In genomic region chr2:238281826-238282480, GRCh38 we compare ENCODE assay signal across 21 cellular contexts. TPM values are rescaled to one million over a fixed set of nuclear protein-coding genes. Genes with fewer than 3 reads are reported as not detected.
DNase-seq lines count a peak whose midpoint lies in the region; FAIRE-seq and TF ChIP-seq lines count a peak whose summit lies in the region.
"Had no signal": no experiment of that assay in that cellular context is flagged by ENCODE, and none has a peak within 500 bp of the region (broad histone marks: within the 10 kb centered on the region; RNA-seq: fewer than 3 reads in every experiment).

No MANE protein-coding gene starts in this region.

- H3K79me1 ChIP-seq in neuronal stem cell (ENCODE audit: low read depth, low read length), result peaks cover 1% of the 10 kb centered on the region

- H4K91ac ChIP-seq in neuronal stem cell (ENCODE audit: low read depth, low read length, poor library complexity), result no peak overlapping the region

- WGBS in endodermal cell (ENCODE audit: insufficient coverage in 1 of 2, insufficient read length in 1 of 2), 2 experiments, result 93 to 95% methylated on average over 9 to 13 of the region's 13 CpGs
- no CpG with 5 or more reads among the region's 13 CpGs for WGBS in neuronal stem cell (ENCODE audit: extremely low coverage in 2 of 2, insufficient read length in 2 of 2, insufficient replicate concordance in 1 of 2), 2 donors

- peak overlapping the region in 2 of 11 experiments; percentile 53 to 58; a peak in 4 of 22 replicates for H3K27ac ChIP-seq in BLaER1 treated with 17β-estradiol and CSF1 and Interleukin-3, amounts not matched to agents 10 nM and 100 nM
- H3K27ac ChIP-seq in endodermal cell (ENCODE audit: low read depth, low read length) (no peak overlapping the region), neuronal stem cell (replicated peaks; ENCODE audit: low read length) (no peak overlapping the region)
- H3K27ac ChIP-seq: KMS-11 had no signal

- no peak overlapping the region for H2AFZ ChIP-seq in neuronal stem cell (ENCODE audit: low read length)

- peak overlapping the region in 2 of 11 experiments; percentile 7 to 36; a peak in 1 of 22 replicates for H3K9ac ChIP-seq in BLaER1 treated with 17β-estradiol and CSF1 and Interleukin-3, amounts not matched to agents 10 nM and 100 nM
- H3K9ac ChIP-seq in endodermal cell (ENCODE audit: extremely low read depth, low read length, poor library complexity, severe bottlenecking) (no peak overlapping the region), neuronal stem cell (ENCODE audit: low read depth, low read length, poor library complexity) (peak overlapping the region; percentile 47)
- H3K9ac ChIP-seq: KMS-11 had no signal

- H3K4ac ChIP-seq in neuronal stem cell (ENCODE audit: low read length), result no peak overlapping the region

- peak overlapping the region; percentile 24 for H2BK120ac ChIP-seq in neuronal stem cell (ENCODE audit: low read depth, low read length)

- H2AK5ac ChIP-seq in neuronal stem cell (ENCODE audit: low read depth, low read length), result no peak overlapping the region

- no peak overlapping the region for H3K4me3 ChIP-seq in BLaER1 treated with 17β-estradiol and CSF1 and Interleukin-3, amounts not matched to agents 10 nM and 100 nM
- H3K4me3 ChIP-seq in endodermal cell (ENCODE audit: low read length) (no peak overlapping the region), neuronal stem cell (ENCODE audit: low read length in 2 of 2) (no peak overlapping the region)
- H3K4me3 ChIP-seq: MG63 had no signal

- no peaks in the 10 kb centered on the region for H3K9me3 Mint-ChIP-seq in endodermal cell
- peaks cover 5% of the 10 kb centered on the region for H3K9me3 Mint-ChIP-seq in glutamatergic neuron (ENCODE audit: unreplicated experiment)
- H3K9me3 Mint-ChIP-seq: CD8-positive, alpha-beta T cell had no signal

- H4K20me1 ChIP-seq in BLaER1 treated with 17β-estradiol and CSF1 and Interleukin-3, amounts not matched to agents 10 nM and 100 nM, result peaks cover 30 to 100% (median 85%) of the 10 kb centered on the region in 11 experiments; a peak in 20 of 22 replicates

- H3K36me3 ChIP-seq in BLaER1 treated with 17β-estradiol and CSF1 and Interleukin-3, amounts not matched to agents 10 nM and 100 nM, result peaks cover 8 to 33% (median 21%) of the 10 kb centered on the region in 11 experiments
- H3K36me3 ChIP-seq in endodermal cell (ENCODE audit: control insufficient read depth, insufficient read depth, low read length), result peaks cover 13% of the 10 kb centered on the region
- H3K36me3 ChIP-seq in neuronal stem cell (replicated peaks in 1 of 2; ENCODE audit: control insufficient read depth in 2 of 2, insufficient read depth in 2 of 2, low read length in 2 of 2), result peaks cover 0 to 5% of the 10 kb centered on the region in 2 donors
- H3K36me3 ChIP-seq: MG63 had no signal

- H3K4me2 ChIP-seq in BLaER1 treated with 17β-estradiol and CSF1 and Interleukin-3, amounts not matched to agents 10 nM and 100 nM, result peak overlapping the region in 10 of 11 experiments; percentile 1 to 95 (median 82); a peak in 19 of 22 replicates
- H3K4me2 ChIP-seq in neuronal stem cell (ENCODE audit: insufficient read depth, low read length, poor library complexity, severe bottlenecking), result no peak overlapping the region
- H3K4me2 ChIP-seq: KMS-11 had no signal

- H3K18ac ChIP-seq in neuronal stem cell (ENCODE audit: low read length), result peak overlapping the region; percentile 78

- peak overlapping the region; percentile 38 for H3K27ac Mint-ChIP-seq in endodermal cell
- no peak overlapping the region for H3K27ac Mint-ChIP-seq in glutamatergic neuron (ENCODE audit: unreplicated experiment)
- H3K27ac Mint-ChIP-seq: CD8-positive, alpha-beta T cell had no signal

- no peak overlapping the region for H4K8ac ChIP-seq in neuronal stem cell (ENCODE audit: low read depth, low read length)

- peaks cover 41 to 90% (median 79%) of the 10 kb centered on the region in 10 experiments for H3K4me1 ChIP-seq in BLaER1 treated with 17β-estradiol and CSF1 and Interleukin-3, amounts not matched to agents 10 nM and 100 nM
- peaks cover 17% of the 10 kb centered on the region for H3K4me1 ChIP-seq in endodermal cell (ENCODE audit: control insufficient read depth, insufficient read depth, low read length)
- H3K4me1 ChIP-seq in neuronal stem cell (ENCODE audit: control insufficient read depth in 2 of 2, insufficient read depth in 1 of 2, low read depth in 1 of 2, low read length in 2 of 2), result peaks cover 20 to 22% of the 10 kb centered on the region in 2 donors

- H3K36me3 Mint-ChIP-seq in endodermal cell (ENCODE audit: low read depth), result peaks cover 13% of the 10 kb centered on the region
- no peaks in the 10 kb centered on the region for H3K36me3 Mint-ChIP-seq in glutamatergic neuron (ENCODE audit: unreplicated experiment)

- H2BK12ac ChIP-seq in neuronal stem cell (ENCODE audit: low read length), result no peak overlapping the region

- H3K4me3 Mint-ChIP-seq in endodermal cell, result no peak overlapping the region
- H3K4me3 Mint-ChIP-seq in glutamatergic neuron (ENCODE audit: unreplicated experiment), result no peak overlapping the region
- H3K4me3 Mint-ChIP-seq: CD8-positive, alpha-beta T cell had no signal

- H2BK5ac ChIP-seq in neuronal stem cell (ENCODE audit: low read length), result no peak overlapping the region

- no peaks in the 10 kb centered on the region for H3K27me3 Mint-ChIP-seq in endodermal cell (ENCODE audit: insufficient read depth)
- H3K27me3 Mint-ChIP-seq in glutamatergic neuron (ENCODE audit: unreplicated experiment), result peaks cover 6% of the 10 kb centered on the region

- H2BK15ac ChIP-seq in neuronal stem cell (ENCODE audit: low read length), result no peak overlapping the region

- peaks cover 0 to 24% (median 13%) of the 10 kb centered on the region in 11 experiments; a peak in 15 of 22 replicates for H3K9me3 ChIP-seq in BLaER1 treated with 17β-estradiol and CSF1 and Interleukin-3, amounts not matched to agents 10 nM and 100 nM (replicated peaks in 1 of 11)
- H3K9me3 ChIP-seq in endodermal cell (ENCODE audit: control insufficient read depth, low read length) (no peaks in the 10 kb centered on the region), neuronal stem cell (replicated peaks in 1 of 2; ENCODE audit: control insufficient read depth in 2 of 2, insufficient read depth in 1 of 2, low read depth in 1 of 2, low read length in 2 of 2) (no peaks in the 10 kb centered on the region)
- H3K9me3 ChIP-seq: MG63 had no signal

- DNase-seq in HTR-8/SVneo (ENCODE audit: insufficient read length, low spot score) (no peak), endodermal cell (no peak), neuronal stem cell (ENCODE audit: low spot score) (no peak), NOMO-1 treated with dmso at 0.1 percent for 144 hours (lab: John Stamatoyannopoulos, UW; ENCODE audit: unreplicated experiment) (no peak), glutamatergic neuron (no peak), T-helper 1 cell (no peak)
- DNase-seq in activated CD8-positive, alpha-beta memory T cell treated with anti-CD3 and anti-CD28 coated beads, Interleukin-2, amount 50 U/mL, for 4 hours, result no peak
- DNase-seq: ACHN; AML-193; CD8-positive, alpha-beta T cell; GOT3; MG63; NCI-H1105; NCI-H1694; NCI-H524; SIG-M5 had no signal

- no peaks in the 10 kb centered on the region for H3K27me3 ChIP-seq in BLaER1 treated with 17β-estradiol and CSF1 and Interleukin-3, amounts not matched to agents 10 nM and 100 nM
- H3K27me3 ChIP-seq in endodermal cell (ENCODE audit: control insufficient read depth, insufficient read depth, low read length, poor library complexity, severe bottlenecking) (no peaks in the 10 kb centered on the region), neuronal stem cell (ENCODE audit: control insufficient read depth in 3 of 3, insufficient read depth in 3 of 3, low read depth in 1 of 3, low read length in 3 of 3) (no peaks in the 10 kb centered on the region)
- H3K27me3 ChIP-seq: MG63 had no signal

- H3K14ac ChIP-seq in neuronal stem cell (ENCODE audit: low read length), result no peak overlapping the region

- H3K4me1 Mint-ChIP-seq in endodermal cell (peaks cover 34% of the 10 kb centered on the region), glutamatergic neuron (ENCODE audit: low read depth, unreplicated experiment) (peaks cover 5% of the 10 kb centered on the region)

- peak; percentile 49 for FAIRE-seq in HTR-8/SVneo (lab: Jason Lieb, UNC)
- FAIRE-seq: D721Med, G401.6, GM12891 had no signal

- no peak overlapping the region for H3K23ac ChIP-seq in neuronal stem cell (ENCODE audit: low read depth, low read length, poor library complexity)

- TF ChIP-seq CTCF in endodermal cell (conservative IDR thresholded peaks at IDR 0.05), result no peak
- TF ChIP-seq CTCF in glutamatergic neuron (IDR thresholded peaks at IDR 0.05; ENCODE audit: partially characterized antibody, unreplicated experiment), result no peak

RNA-seq across cellular contexts. Expression of gene PER2, which starts 6.5 kb away (rescaled TPM):
- total RNA-seq in endodermal cell (10 to 100 TPM in 1 of 2 donors, 1 to 10 TPM in 1; 9.7 to 13.5 TPM), glutamatergic neuron (ENCODE audit: unreplicated experiment) (3.8 TPM)
- polyA plus RNA-seq in endodermal cell (2013, experiment 1 of 2), result 5.6 TPM
- 4.9 TPM for polyA plus RNA-seq in endodermal cell (2013, experiment 2 of 2)
- 2.4 TPM for polyA plus RNA-seq in neuronal stem cell (2013, experiment 1 of 2)
- polyA plus RNA-seq in neuronal stem cell (2013, experiment 2 of 2), result 2.6 TPM

RNA-seq across cellular contexts. Expression of gene TRAF3IP1, which starts 38.4 kb away (rescaled TPM):
- total RNA-seq in endodermal cell (10 to 100 TPM; 21.9 to 28.3 TPM), glutamatergic neuron (ENCODE audit: unreplicated experiment) (10.3 TPM)
- 14.1 TPM for polyA plus RNA-seq in endodermal cell (2013, experiment 1 of 2)
- 10.9 TPM for polyA plus RNA-seq in endodermal cell (2013, experiment 2 of 2)
- 13.8 TPM for polyA plus RNA-seq in neuronal stem cell (2013, experiment 1 of 2)
- polyA plus RNA-seq in neuronal stem cell (2013, experiment 2 of 2), result 14.5 TPM

RNA-seq across cellular contexts. Expression of gene HES6, which starts 42.1 kb away (rescaled TPM):
- total RNA-seq in endodermal cell (10 to 100 TPM; 17.8 to 26.3 TPM), glutamatergic neuron (ENCODE audit: unreplicated experiment) (665 TPM)
- polyA plus RNA-seq in endodermal cell (2013, experiment 1 of 2), result 302 TPM
- 279 TPM for polyA plus RNA-seq in endodermal cell (2013, experiment 2 of 2)
- polyA plus RNA-seq in neuronal stem cell (2013, experiment 1 of 2), result 19.8 TPM
- polyA plus RNA-seq in neuronal stem cell (2013, experiment 2 of 2), result 18.8 TPM

Comparison
In these comparisons a context has a peak if more than half of its experiments do, and no peak if none do; other contexts are left out.
1. RNA of gene HES6, which starts 42.1 kb away (total RNA-seq): 665 TPM in glutamatergic neuron (single experiment); 17.8 to 26.3 TPM in endodermal cell; every median in the first group is over 10 times any median in the second.